In the genomic region with DNA sequence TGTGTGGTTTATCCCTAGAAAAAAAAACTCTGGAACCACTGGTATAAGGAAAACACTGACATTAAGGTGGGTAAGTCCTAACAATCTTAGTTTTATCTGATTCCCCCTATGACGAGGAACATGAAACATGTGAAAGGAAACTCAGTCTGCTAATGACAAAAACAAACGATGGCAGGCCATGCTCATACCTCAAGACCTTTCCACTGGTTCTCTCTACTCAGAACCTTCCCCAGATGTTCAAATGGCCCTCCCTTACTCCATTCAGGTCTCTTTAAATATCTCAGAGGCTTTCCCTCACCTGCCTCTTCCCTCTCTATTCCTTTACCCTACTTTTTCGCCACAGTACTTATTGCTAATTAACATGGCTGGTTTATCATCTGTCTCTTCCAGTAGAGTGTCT, we compare ENCODE assay signal across 9 cellular contexts. TPM values are rescaled to one million over a fixed set of nuclear protein-coding genes. Genes with fewer than 3 reads are reported as not detected.
DNase-seq lines count a peak whose midpoint lies in the region; ATAC-seq and TF ChIP-seq lines count a peak whose summit lies in the region.
"Had no signal": no experiment of that assay in that cellular context is flagged by ENCODE, and none has a peak within 500 bp of the region (broad histone marks: within the 10 kb centered on the region; RNA-seq: fewer than 3 reads in every experiment).

No MANE protein-coding gene starts in this region.

- CTCF ChIA-PET in PC-9 (lab: Charles Lee) = no interaction called here

- peaks cover 8% of the 10 kb centered on the region for H3K36me3 Mint-ChIP-seq in activated T-cell treated with anti-CD3 and anti-CD28 coated beads, Interleukin-2, amount 50 U/mL, for 4 hours (ENCODE audit: insufficient read depth)

- H3K9me2 ChIP-seq in PC-9 (ENCODE audit: insufficient read depth) = no peaks in the 10 kb centered on the region

- peak overlapping the region; percentile 94 for H3K4me3 Mint-ChIP-seq in activated T-cell treated with anti-CD3 and anti-CD28 coated beads, Interleukin-2, amount 50 U/mL, for 4 hours

- intact Hi-C loops in PC-9 (cut with micrococcal nuclease; ENCODE audit: unreplicated experiment) = no loop called here

- TF ChIP-seq CTCF in PC-9 (conservative IDR thresholded peaks at IDR 0.05) (no peak), fibroblast of the aortic adventitia (IDR thresholded peaks at IDR 0.05; ENCODE audit: insufficient read depth, low read length) (no peak)

- H4K20me1 ChIP-seq in PC-9 (ENCODE audit: insufficient read depth) = peaks cover 9% of the 10 kb centered on the region

- peaks cover 22% of the 10 kb centered on the region for H3F3A ChIP-seq in PC-9 (ENCODE audit: insufficient read depth, low read depth)

- no peaks in the 10 kb centered on the region for H3K9me3 Mint-ChIP-seq in activated T-cell treated with anti-CD3 and anti-CD28 coated beads, Interleukin-2, amount 50 U/mL, for 4 hours

- H3K36me3 ChIP-seq in PC-9 (ENCODE audit: low read depth) (0 out of 2 replicates have a peak, but pooled peaks cover 3% of the 10 kb centered on the region), stomach smooth muscle (ENCODE audit: control insufficient read depth in 2 of 2, insufficient read depth in 2 of 2, low read length in 2 of 2) (peaks cover 0 to 2% of the 10 kb centered on the region in 2 donors)

- H3K9me3 ChIP-seq in PC-9 (ENCODE audit: insufficient read depth, low read depth) = no peaks in the 10 kb centered on the region
- H3K9me3 ChIP-seq in stomach smooth muscle (ENCODE audit: control insufficient read depth in 2 of 2, low read length in 2 of 2) = no peaks in the 10 kb centered on the region

- peak overlapping the region; percentile 94; the same call in 1 of the 2 replicates for H3K4me3 ChIP-seq in PC-9
- H3K4me3 ChIP-seq in fibroblast of the aortic adventitia (ENCODE audit: low read depth, low read length) = peak overlapping the region; percentile 96
- H3K4me3 ChIP-seq in stomach smooth muscle (ENCODE audit: low read length in 2 of 2) = peak overlapping the region; percentile 71 to 95

- H3K4me1 ChIP-seq in PC-9 (replicated peaks; ENCODE audit: insufficient read depth) (peaks cover 17% of the 10 kb centered on the region), stomach smooth muscle (ENCODE audit: control insufficient read depth, insufficient read depth, low read length) (peaks cover 17% of the 10 kb centered on the region)

- BruUV-seq in PC-9 (replicated peaks; lab: Mats Ljungman, UMichigan) = no TSS peak

- H2AFZ ChIP-seq in PC-9 = no peak overlapping the region

- no peak overlapping the region for H3K9ac ChIP-seq in stomach smooth muscle (ENCODE audit: low read length in 2 of 2)

- peak overlapping the region; percentile 87 for H3K4me2 ChIP-seq in PC-9

- H3K27me3 Mint-ChIP-seq in activated T-cell treated with anti-CD3 and anti-CD28 coated beads, Interleukin-2, amount 50 U/mL, for 4 hours (ENCODE audit: low read depth) = no peaks in the 10 kb centered on the region

- H3K27ac ChIP-seq in PC-9 = no peak overlapping the region
- no peak overlapping the region for H3K27ac ChIP-seq in stomach smooth muscle (ENCODE audit: low read length)

- no peaks in the 10 kb centered on the region for H3K27me3 ChIP-seq in PC-9 (ENCODE audit: insufficient read depth, low read depth)
- H3K27me3 ChIP-seq in stomach smooth muscle (ENCODE audit: control insufficient read depth in 1 of 2, insufficient read depth in 2 of 2, low read length in 2 of 2) = no peaks in the 10 kb centered on the region

- POLR2A ChIA-PET in PC-9 (lab: Charles Lee; ENCODE audit: unreplicated experiment) = no interaction called here

- peaks cover 69% of the 10 kb centered on the region for H3K79me2 ChIP-seq in PC-9 (ENCODE audit: low read depth)

- DNase-seq in activated T-cell treated with anti-CD3 and anti-CD28 coated beads, Interleukin-2, amount 50 U/mL, for 4 hours = no peak
- DNase-seq in activated T-cell treated with anti-CD3 and anti-CD28 coated beads, Interleukin-2, amount 50 U/mL, for 48 hours = no peak
- DNase-seq in PC-9 (no peak), fibroblast of the aortic adventitia (ENCODE audit: low read depth) (no peak), GF-D8 (lab: John Stamatoyannopoulos, UW) (no peak), EL (no peak)
- DNase-seq: NCI-H524 treated with DMSO at 0.1 percent for 48 hours had no signal

- no peak for ATAC-seq in activated T-cell treated with anti-CD3 and anti-CD28 coated beads, Interleukin-2, amount 50 U/mL, for 4 hours
- no peak for ATAC-seq in HG02870 (IDR thresholded peaks at IDR 0.05; ENCODE audit: unreplicated experiment)

- H3K4me1 Mint-ChIP-seq in activated T-cell treated with anti-CD3 and anti-CD28 coated beads, Interleukin-2, amount 50 U/mL, for 4 hours (ENCODE audit: low read depth) = peaks cover 47% of the 10 kb centered on the region

RNA-seq across cellular contexts. Expression of a gene that starts 1.6 kb away (rescaled TPM):
- 10 to 100 TPM; 51.8 to 54.6 (median 52.5) TPM for total RNA-seq in activated T-cell treated with anti-CD3 and anti-CD28 coated beads, Interleukin-2, amount 50 U/mL, for 4 hours
- 35.1 and 47.4 TPM in 2 replicates for total RNA-seq in PC-9 (2021)
- 8.6 and 26.8 TPM in 2 replicates for total RNA-seq in fibroblast of the aortic adventitia (ENCODE audit: low replicate concordance)
